ENCODE assay signal across 15 cellular contexts in genomic region chr19:27861411-27861975, GRCh38.
A peak's percentile ranks its signal among the peaks of the same experiment; 100 is the strongest.
DNase-seq lines count a peak whose midpoint lies in the region; ATAC-seq and TF ChIP-seq lines count a peak whose summit lies in the region.
"Had no signal": no experiment of that assay in that cellular context is flagged by ENCODE, and none has a peak within 500 bp of the region (broad histone marks: within the 10 kb centered on the region; RNA-seq: fewer than 3 reads in every experiment).

No MANE protein-coding gene starts in this region.

- DNase-seq in MM.1S (peak; percentile 67), endothelial cell (ENCODE audit: low spot score) (no peak), DMS 273 (lab: John Stamatoyannopoulos, UW; ENCODE audit: unreplicated experiment) (no peak)
- no peak for DNase-seq in naive thymus-derived CD4-positive, alpha-beta T cell
- DNase-seq in activated CD4-positive, CD25-positive, alpha-beta regulatory T cell treated with anti-CD3 and anti-CD28 coated beads, Interleukin-2, amount 50 U/mL, for 72 hours, result no peak
- DNase-seq: C1 segment of cervical spinal cord; Calu3; CD4-positive, alpha-beta memory T cell; COR-L47; DMS153; DND-41; H9 had no signal

- TF ChIP-seq CTCF in MM.1S (IDR thresholded peaks at IDR 0.05; ENCODE audit: low read length) (no peak), endothelial cell (IDR thresholded peaks at IDR 0.05; ENCODE audit: unreplicated experiment) (no peak)

- H3K4me3 Mint-ChIP-seq in endothelial cell (ENCODE audit: unreplicated experiment), result peak overlapping the region; percentile 42
- H3K4me3 Mint-ChIP-seq in naive thymus-derived CD4-positive, alpha-beta T cell, result no peak overlapping the region
- H3K4me3 Mint-ChIP-seq in stimulated activated memory B cell treated with anti-CD40 and anti-IgM and Interleukin-4, amounts not matched to agents 10 μg/mL and 1 μg/mL and 100 μg/mL, for 72 hours, result no peak overlapping the region
- H3K4me3 Mint-ChIP-seq: GM23338, H9 had no signal

- H3K9me3 Mint-ChIP-seq in endothelial cell (ENCODE audit: unreplicated experiment), result peaks cover 57% of the 10 kb centered on the region
- peaks cover 12 to 86% (median 64%) of the 10 kb centered on the region in 11 donors for H3K9me3 Mint-ChIP-seq in naive thymus-derived CD4-positive, alpha-beta T cell
- H3K9me3 Mint-ChIP-seq in stimulated activated memory B cell treated with anti-CD40 and anti-IgM and Interleukin-4, amounts not matched to agents 10 μg/mL and 1 μg/mL and 100 μg/mL, for 72 hours, result peaks cover 50% of the 10 kb centered on the region

- H3K36me3 ChIP-seq in MM.1S (replicated peaks; ENCODE audit: insufficient read depth, low read length), result no peaks in the 10 kb centered on the region
- no peaks in the 10 kb centered on the region for H3K36me3 ChIP-seq in naive thymus-derived CD4-positive, alpha-beta T cell (ENCODE audit: control insufficient read depth in 2 of 3, insufficient read depth in 3 of 3, low read length in 3 of 3)

- no peak overlapping the region for H3K4me2 ChIP-seq in MM.1S (ENCODE audit: low read depth, low read length)
- H3K4me2 ChIP-seq: GM23338 had no signal

- peaks cover 30% of the 10 kb centered on the region for H3K36me3 Mint-ChIP-seq in endothelial cell (ENCODE audit: low read depth, unreplicated experiment)
- H3K36me3 Mint-ChIP-seq in naive thymus-derived CD4-positive, alpha-beta T cell, result peaks cover 0 to 31% (median 3%) of the 10 kb centered on the region in 5 donors
- H3K36me3 Mint-ChIP-seq in stimulated activated memory B cell treated with anti-CD40 and anti-IgM and Interleukin-4, amounts not matched to agents 10 μg/mL and 1 μg/mL and 100 μg/mL, for 72 hours, result peaks cover 18% of the 10 kb centered on the region

- no peak overlapping the region for H3K27ac ChIP-seq in MM.1S (ENCODE audit: low read length)
- H3K27ac ChIP-seq in naive thymus-derived CD4-positive, alpha-beta T cell (ENCODE audit: low read depth, low read length), result no peak overlapping the region

- H3K27me3 Mint-ChIP-seq in endothelial cell (ENCODE audit: unreplicated experiment), result peaks cover 9% of the 10 kb centered on the region
- no peaks in the 10 kb centered on the region for H3K27me3 Mint-ChIP-seq in naive thymus-derived CD4-positive, alpha-beta T cell
- no peaks in the 10 kb centered on the region for H3K27me3 Mint-ChIP-seq in stimulated activated memory B cell treated with anti-CD40 and anti-IgM and Interleukin-4, amounts not matched to agents 10 μg/mL and 1 μg/mL and 100 μg/mL, for 72 hours
- H3K27me3 Mint-ChIP-seq: CD4-positive, alpha-beta memory T cell had no signal

- H3K79me2 ChIP-seq in MM.1S (ENCODE audit: low read length), result no peaks in the 10 kb centered on the region

- H3K4me3 ChIP-seq in MM.1S (ENCODE audit: low read length), result no peak overlapping the region
- peak overlapping the region; percentile 14 for H3K4me3 ChIP-seq in naive thymus-derived CD4-positive, alpha-beta T cell (ENCODE audit: low read length)
- H3K4me3 ChIP-seq: GM23338 had no signal

- no peaks in the 10 kb centered on the region for H3K4me1 Mint-ChIP-seq in endothelial cell (ENCODE audit: unreplicated experiment)
- no peaks in the 10 kb centered on the region for H3K4me1 Mint-ChIP-seq in naive thymus-derived CD4-positive, alpha-beta T cell
- no peaks in the 10 kb centered on the region for H3K4me1 Mint-ChIP-seq in stimulated activated memory B cell treated with anti-CD40 and anti-IgM and Interleukin-4, amounts not matched to agents 10 μg/mL and 1 μg/mL and 100 μg/mL, for 72 hours
- H3K4me1 Mint-ChIP-seq: CD4-positive, alpha-beta memory T cell; GM23338; H9 had no signal

- H3K9me3 ChIP-seq in MM.1S (replicated peaks; ENCODE audit: insufficient read depth, low read length), result no peaks in the 10 kb centered on the region
- H3K9me3 ChIP-seq in naive thymus-derived CD4-positive, alpha-beta T cell (ENCODE audit: control insufficient read depth in 2 of 3, low read length in 3 of 3), result peaks cover 0 to 37% (median 5%) of the 10 kb centered on the region in 3 experiments

- CTCF ChIA-PET in naive thymus-derived CD4-positive, alpha-beta T cell (lab: Charles Lee), result no interaction called here

- H3K9ac ChIP-seq in MM.1S (ENCODE audit: low read length), result no peak overlapping the region

- H3K27ac Mint-ChIP-seq in endothelial cell (ENCODE audit: unreplicated experiment), result no peak overlapping the region
- H3K27ac Mint-ChIP-seq in naive thymus-derived CD4-positive, alpha-beta T cell, result no peak overlapping the region
- no peak overlapping the region for H3K27ac Mint-ChIP-seq in stimulated activated memory B cell treated with anti-CD40 and anti-IgM and Interleukin-4, amounts not matched to agents 10 μg/mL and 1 μg/mL and 100 μg/mL, for 72 hours
- H3K27ac Mint-ChIP-seq: CD4-positive, alpha-beta memory T cell; GM23338; H9 had no signal

- H3K4me1 ChIP-seq in MM.1S (ENCODE audit: low read length), result no peaks in the 10 kb centered on the region
- H3K4me1 ChIP-seq in naive thymus-derived CD4-positive, alpha-beta T cell (ENCODE audit: control insufficient read depth in 2 of 2, insufficient read depth in 2 of 2, low read length in 2 of 2), result no peaks in the 10 kb centered on the region

- POLR2A ChIA-PET in naive thymus-derived CD4-positive, alpha-beta T cell (lab: Charles Lee), result no interaction called here

- intact Hi-C loops in naive thymus-derived CD4-positive, alpha-beta T cell (cut with micrococcal nuclease), result no loop called here

- H2AFZ ChIP-seq in MM.1S (ENCODE audit: low read length), result no peak overlapping the region
- H2AFZ ChIP-seq: GM23338 had no signal

- no peaks in the 10 kb centered on the region for H3K27me3 ChIP-seq in MM.1S (replicated peaks; ENCODE audit: insufficient read depth, low read length)
- H3K27me3 ChIP-seq in naive thymus-derived CD4-positive, alpha-beta T cell (ENCODE audit: control insufficient read depth in 2 of 2, insufficient read depth in 2 of 2, low read length in 2 of 2), result no peaks in the 10 kb centered on the region

- ATAC-seq in naive thymus-derived CD4-positive, alpha-beta T cell, result no peak
- ATAC-seq in stimulated activated memory B cell treated with anti-CD40 and anti-IgM and Interleukin-4, amounts not matched to agents 10 μg/mL and 1 μg/mL and 100 μg/mL, for 72 hours, result no peak
- ATAC-seq: GM23338, HCT116 had no signal

- H4K20me1 ChIP-seq in MM.1S (ENCODE audit: insufficient read depth, low read length), result no peaks in the 10 kb centered on the region

- H3F3A ChIP-seq in MM.1S (ENCODE audit: insufficient read depth, low read length), result no peaks in the 10 kb centered on the region

- H3K9me2 ChIP-seq in MM.1S (replicated peaks; ENCODE audit: insufficient read depth, low read length), result no peaks in the 10 kb centered on the region
